25 cellular contexts compared by ENCODE assay signal in the genomic region with DNA sequence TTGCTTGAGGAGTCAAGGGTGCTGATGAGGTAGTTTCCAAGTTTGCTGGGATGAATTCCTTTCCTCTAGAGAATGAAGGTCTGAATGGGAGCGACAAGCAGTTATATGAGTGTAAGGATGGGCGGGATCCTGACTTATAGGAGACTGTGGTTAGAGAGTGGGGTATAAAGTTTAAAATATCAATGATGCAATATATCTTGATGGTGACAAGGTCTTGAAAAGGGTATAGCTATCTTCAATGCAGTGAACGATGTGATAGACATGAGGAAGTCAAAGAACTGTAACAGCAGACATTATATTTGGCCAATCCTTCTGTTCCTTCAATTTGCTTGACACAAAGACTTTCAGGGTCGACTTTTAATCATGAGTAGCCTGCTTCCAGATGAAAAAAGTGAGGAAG.
"Had no signal": no experiment of that assay in that cellular context is flagged by ENCODE, and none has a peak within 500 bp of the region (broad histone marks: within the 10 kb centered on the region; RNA-seq: fewer than 3 reads in every experiment).

No MANE protein-coding gene starts in this region.

- H3K27ac Mint-ChIP-seq: effector memory CD8-positive, alpha-beta T cell; memory B cell; mesothelial cell of epicardium; naive B cell; natural killer cell treated with Interleukin-12 subunit alpha and Interleukin-12 subunit beta and Interleukin-15 and Interleukin-18, amount 100 ng/mL, for 72 hours; progenitor cell of endocrine pancreas; stimulated activated naive CD8-positive, alpha-beta T cell treated with anti-CD3 and anti-CD28 coated beads, Interleukin-15, amount 100 ng/mL, for 72 hours had no signal

- H3K4me1 ChIP-seq: parathyroid adenoma, suprapubic skin, thyroid gland, vagina had no signal

- H3K4me3 Mint-ChIP-seq: effector memory CD8-positive, alpha-beta T cell; memory B cell; mesothelial cell of epicardium; naive B cell; natural killer cell treated with Interleukin-12 subunit alpha and Interleukin-12 subunit beta and Interleukin-15 and Interleukin-18, amount 100 ng/mL, for 72 hours; neural crest cell; stimulated activated naive CD8-positive, alpha-beta T cell treated with anti-CD3 and anti-CD28 coated beads, Interleukin-15, amount 100 ng/mL, for 72 hours had no signal

- H3K4me2 ChIP-seq: smooth muscle cell had no signal

- H3K36me3 ChIP-seq: neutrophil, suprapubic skin, thyroid gland, vagina had no signal

- H3K27ac ChIP-seq: coronary artery, neutrophil, parathyroid adenoma, suprapubic skin, thyroid gland, vagina had no signal

- DNase-seq: effector memory CD8-positive, alpha-beta T cell; mucosa of descending colon; naive B cell; stimulated activated CD4-positive, alpha-beta T cell treated with anti-CD3 and anti-CD28 coated beads, Interleukin-12 subunit alpha, Interleukin-12 subunit beta, amount 100 ng/mL, for 4 hours; stimulated activated CD4-positive, alpha-beta T cell treated with anti-CD3 and anti-CD28 coated beads, Interleukin-1b, Interleukin-23, amount 100 ng/mL, for 48 hours; stimulated activated CD4-positive, alpha-beta T cell treated with anti-CD3 and anti-CD28 coated beads, Interleukin-4, amount 100 ng/mL, for 1 hour; stimulated activated CD8-positive, alpha-beta memory T cell treated with anti-CD3 and anti-CD28 coated beads, Interleukin-4, amount 100 ng/mL, for 48 hours; stimulated activated naive CD4-positive, alpha-beta T cell; stimulated activated naive CD8-positive, alpha-beta T cell treated with anti-CD3 and anti-CD28 coated beads, Interleukin-15, amount 100 ng/mL, for 72 hours; thyroid gland; trophoblast cell had no signal

- H3K4me3 ChIP-seq: coronary artery, lung, mucosa of descending colon, smooth muscle cell, suprapubic skin, thyroid gland, vagina had no signal

- H3K27me3 ChIP-seq: neutrophil, suprapubic skin, thyroid gland, vagina had no signal

- H3K9me3 Mint-ChIP-seq: neural crest cell; stimulated activated naive CD8-positive, alpha-beta T cell treated with anti-CD3 and anti-CD28 coated beads, Interleukin-15, amount 100 ng/mL, for 72 hours had no signal

- H3K27me3 Mint-ChIP-seq: effector memory CD8-positive, alpha-beta T cell; memory B cell; natural killer cell treated with Interleukin-12 subunit alpha and Interleukin-12 subunit beta and Interleukin-15 and Interleukin-18, amount 100 ng/mL, for 72 hours; stimulated activated naive CD8-positive, alpha-beta T cell treated with anti-CD3 and anti-CD28 coated beads, Interleukin-15, amount 100 ng/mL, for 72 hours had no signal

- H3K36me3 Mint-ChIP-seq: memory B cell; mesothelial cell of epicardium; naive B cell; natural killer cell treated with Interleukin-12 subunit alpha and Interleukin-12 subunit beta and Interleukin-15 and Interleukin-18, amount 100 ng/mL, for 72 hours had no signal

- H3K4me1 Mint-ChIP-seq: memory B cell; naive B cell; stimulated activated naive CD8-positive, alpha-beta T cell treated with anti-CD3 and anti-CD28 coated beads, Interleukin-15, amount 100 ng/mL, for 72 hours had no signal

- ATAC-seq: effector memory CD8-positive, alpha-beta T cell; left lobe of liver; mucosa of descending colon; natural killer cell treated with Interleukin-12 subunit alpha and Interleukin-12 subunit beta and Interleukin-15 and Interleukin-18, amount 100 ng/mL, for 72 hours; sciatic nerve; stimulated activated naive CD8-positive, alpha-beta T cell treated with anti-CD3 and anti-CD28 coated beads, Interleukin-15, amount 100 ng/mL, for 72 hours had no signal

- H3K79me2 ChIP-seq: parathyroid adenoma had no signal

- H3K9me3 ChIP-seq: mucosa of descending colon, neutrophil, suprapubic skin, thyroid gland, vagina had no signal

- H2AFZ ChIP-seq: parathyroid adenoma had no signal
